Comparison of ENCODE assay signal across 26 cellular contexts in genomic region chr17:36740157-36740556, GRCh38.
"Had no signal": no experiment of that assay in that cellular context is flagged by ENCODE, and none has a peak within 500 bp of the region (broad histone marks: within the 10 kb centered on the region; RNA-seq: fewer than 3 reads in every experiment).

No MANE protein-coding gene starts in this region.

- H2AFZ ChIP-seq: hepatocyte had no signal

- H3K9me3 ChIP-seq: pancreas, psoas muscle, right atrium auricular region, right lobe of liver, stomach, testis, thyroid gland, transverse colon, upper lobe of left lung had no signal

- H3K4me3 ChIP-seq: hepatocyte, left ventricle myocardium inferior, lung, pancreas, psoas muscle, right atrium auricular region, right lobe of liver, smooth muscle cell, stomach, testis, thyroid gland, transverse colon, upper lobe of left lung had no signal

- DNase-seq: islet precursor cell; left ventricle myocardium inferior; mesendoderm; naive B cell; natural killer cell; nephron progenitor cell; nucleus accumbens; pancreas; right lobe of liver; stimulated activated CD4-positive, alpha-beta T cell treated with anti-CD3 and anti-CD28 coated beads, Interleukin-12 subunit alpha, Interleukin-12 subunit beta, amount 100 ng/mL, for 4 hours; stimulated activated CD4-positive, alpha-beta T cell treated with anti-CD3 and anti-CD28 coated beads, Interleukin-15, amount 100 ng/mL, for 24 hours; stimulated activated CD4-positive, alpha-beta T cell treated with anti-CD3 and anti-CD28 coated beads, Interleukin-2, amount 100 ng/mL, for 24 hours; stimulated activated CD4-positive, alpha-beta T cell treated with anti-CD3 and anti-CD28 coated beads, Interleukin-4, amount 100 ng/mL, for 1 hour; stimulated activated naive B cell treated with anti-CD40 and anti-IgM and Interleukin-4, amounts not matched to agents 10 μg/mL and 1 μg/mL and 100 μg/mL, for 72 hours; stimulated activated naive CD8-positive, alpha-beta T cell treated with anti-CD3 and anti-CD28 coated beads, Interleukin-15, Interleukin-2, amounts not matched to agents 100 U/mL and 50 U/mL, for 24 hours; stomach; testis; thyroid gland; transverse colon; upper lobe of left lung had no signal

- H3K4me1 ChIP-seq: left ventricle myocardium inferior, pancreas, psoas muscle, right atrium auricular region, right lobe of liver, stomach, testis, thyroid gland, transverse colon, upper lobe of left lung had no signal

- H3K9me3 Mint-ChIP-seq: stimulated activated naive B cell treated with anti-CD40 and anti-IgM and Interleukin-4, amounts not matched to agents 10 μg/mL and 1 μg/mL and 100 μg/mL, for 72 hours had no signal

- H3K27ac ChIP-seq: hepatocyte, left ventricle myocardium inferior, pancreas, psoas muscle, right atrium auricular region, right lobe of liver, stomach, testis, thyroid gland, transverse colon, upper lobe of left lung had no signal

- H3K27ac Mint-ChIP-seq: mesothelial cell of epicardium; naive B cell; natural killer cell; nephron progenitor cell; stimulated activated naive B cell treated with anti-CD40 and anti-IgM and Interleukin-4, amounts not matched to agents 10 μg/mL and 1 μg/mL and 100 μg/mL, for 72 hours had no signal

- H3K4me1 Mint-ChIP-seq: mesothelial cell of epicardium; naive B cell; stimulated activated naive B cell treated with anti-CD40 and anti-IgM and Interleukin-4, amounts not matched to agents 10 μg/mL and 1 μg/mL and 100 μg/mL, for 72 hours had no signal

- ATAC-seq: natural killer cell; pancreas; psoas muscle; right lobe of liver; stimulated activated naive B cell treated with anti-CD40 and anti-IgM and Interleukin-4, amounts not matched to agents 10 μg/mL and 1 μg/mL and 100 μg/mL, for 72 hours; stimulated activated naive CD8-positive, alpha-beta T cell treated with anti-CD3 and anti-CD28 coated beads, Interleukin-15, Interleukin-2, amounts not matched to agents 100 U/mL and 50 U/mL, for 24 hours had no signal

- H3K79me2 ChIP-seq: hepatocyte had no signal

- H3K4me3 Mint-ChIP-seq: mesothelial cell of epicardium; naive B cell; natural killer cell; nephron progenitor cell; stimulated activated naive B cell treated with anti-CD40 and anti-IgM and Interleukin-4, amounts not matched to agents 10 μg/mL and 1 μg/mL and 100 μg/mL, for 72 hours had no signal

- H3K36me3 Mint-ChIP-seq: mesothelial cell of epicardium; naive B cell; natural killer cell; stimulated activated naive B cell treated with anti-CD40 and anti-IgM and Interleukin-4, amounts not matched to agents 10 μg/mL and 1 μg/mL and 100 μg/mL, for 72 hours had no signal

- H3K36me3 ChIP-seq: left ventricle myocardium inferior, pancreas, right atrium auricular region, right lobe of liver, stomach, thyroid gland, transverse colon, upper lobe of left lung had no signal

- H3K27me3 ChIP-seq: pancreas, right atrium auricular region, right lobe of liver, testis, thyroid gland, upper lobe of left lung had no signal

- FAIRE-seq: pancreas had no signal

- H3K4me2 ChIP-seq: hepatocyte, smooth muscle cell had no signal
